Comparison of ENCODE assay signal across 8 cellular contexts in the genomic region with DNA sequence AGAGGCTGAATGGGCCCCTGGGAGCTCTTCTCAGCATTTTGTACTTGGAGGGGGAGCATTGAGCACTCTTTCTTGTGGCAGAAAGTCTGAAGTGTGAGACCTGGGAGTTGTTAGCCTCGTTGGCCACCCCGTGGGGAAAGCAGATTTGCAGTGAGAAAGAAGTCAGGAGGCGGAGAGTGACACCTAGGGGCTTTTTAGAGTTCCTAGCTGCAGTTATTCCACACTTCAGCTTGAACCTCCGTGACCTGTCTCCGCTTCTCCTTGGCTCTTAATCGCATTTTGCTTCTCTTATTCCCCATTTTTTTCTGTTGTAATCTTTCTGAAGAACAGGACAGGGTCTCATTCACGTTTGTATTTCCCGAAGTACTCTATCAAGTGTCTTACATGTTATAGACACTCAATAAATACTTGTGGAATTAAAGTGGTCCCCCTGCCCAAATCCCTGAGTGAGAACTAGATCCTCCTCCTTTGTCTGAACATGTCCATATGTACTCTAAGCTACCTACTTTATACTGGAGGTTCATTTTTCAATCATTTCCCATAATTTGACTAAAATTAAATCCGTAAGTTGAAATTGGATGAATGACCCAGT. TPM values are rescaled to one million over a fixed set of nuclear protein-coding genes. Genes with fewer than 3 reads are reported as not detected.
DNase-seq lines count a peak whose midpoint lies in the region; ATAC-seq and TF ChIP-seq lines count a peak whose summit lies in the region.

No MANE protein-coding gene starts in this region.

- no peak overlapping the region for H3K27ac ChIP-seq in lung (ENCODE audit: low read depth in 1 of 2, low read length in 1 of 2)

- H3K4me3 ChIP-seq in lung, result no peak overlapping the region

- peaks cover 43% of the 10 kb centered on the region for H3K4me1 Mint-ChIP-seq in stimulated activated effector memory CD8-positive, alpha-beta T cell treated with anti-CD3 and anti-CD28 coated beads, Interleukin-12 subunit alpha, Interleukin-12 subunit beta, amount 100 ng/mL, for 72 hours

- DNase-seq in Caki2 (ENCODE audit: low read depth) (peak; percentile 45), NCI-H526 (lab: John Stamatoyannopoulos, UW) (peak; percentile 79 to 93), ecto neural progenitor cell (ENCODE audit: low spot score) (peak; percentile 65), lung (ENCODE audit: low spot score) (peak; percentile 47)
- DNase-seq in activated CD4-positive, alpha-beta T cell treated with anti-CD3 and anti-CD28 coated beads, Interleukin-2, amount 50 U/mL, for 4 hours, result peak; percentile 51 to 54
- DNase-seq in stimulated activated effector memory CD8-positive, alpha-beta T cell treated with anti-CD3 and anti-CD28 coated beads, Interleukin-12 subunit alpha, Interleukin-12 subunit beta, amount 100 ng/mL, for 72 hours (ENCODE audit: low spot score in 2 of 2), result no peak

- H3K36me3 ChIP-seq in lung (ENCODE audit: control insufficient read depth in 2 of 2, insufficient read depth in 2 of 2, low read length in 2 of 2), result no peaks in the 10 kb centered on the region

- TF ChIP-seq CTCF in lung (IDR thresholded peaks at IDR 0.05; ENCODE audit: control extremely low read depth, extremely low read depth), result peak; percentile 49

- H3K27me3 ChIP-seq in lung (ENCODE audit: control insufficient read depth, insufficient read depth), result no peaks in the 10 kb centered on the region

- H3K4me3 Mint-ChIP-seq in stimulated activated effector memory CD8-positive, alpha-beta T cell treated with anti-CD3 and anti-CD28 coated beads, Interleukin-12 subunit alpha, Interleukin-12 subunit beta, amount 100 ng/mL, for 72 hours, result no peak overlapping the region

- ATAC-seq in GM19395 (IDR thresholded peaks at IDR 0.05; ENCODE audit: unreplicated experiment), result peak; percentile 93
- ATAC-seq in HG03432 (IDR thresholded peaks at IDR 0.05; ENCODE audit: unreplicated experiment), result peak; percentile 93
- ATAC-seq in lung (ENCODE audit: insufficient read depth, low FRiP score), result peak; percentile 66
- ATAC-seq in stimulated activated effector memory CD8-positive, alpha-beta T cell treated with anti-CD3 and anti-CD28 coated beads, Interleukin-12 subunit alpha, Interleukin-12 subunit beta, amount 100 ng/mL, for 72 hours, result peak; percentile 88

- 19% methylated on average over 9 of the region's 9 CpGs for WGBS in lung, 2 donors

- H3K9me3 ChIP-seq in lung (ENCODE audit: control insufficient read depth in 2 of 2, insufficient read depth in 1 of 2, low read length in 1 of 2), result no peaks in the 10 kb centered on the region

- H3K9me3 Mint-ChIP-seq in stimulated activated effector memory CD8-positive, alpha-beta T cell treated with anti-CD3 and anti-CD28 coated beads, Interleukin-12 subunit alpha, Interleukin-12 subunit beta, amount 100 ng/mL, for 72 hours, result no peaks in the 10 kb centered on the region

- in situ Hi-C loops in Caki2 (cut with HindIII; ENCODE audit: low pct_unique_long_range_greater_than_20kb, low sequenced_read_pairs), result no loop called here

- H3K4me1 ChIP-seq in lung (ENCODE audit: control insufficient read depth in 2 of 2, insufficient read depth in 2 of 2, low read length in 2 of 2), result no peaks in the 10 kb centered on the region

- H3K36me3 Mint-ChIP-seq in stimulated activated effector memory CD8-positive, alpha-beta T cell treated with anti-CD3 and anti-CD28 coated beads, Interleukin-12 subunit alpha, Interleukin-12 subunit beta, amount 100 ng/mL, for 72 hours, result no peaks in the 10 kb centered on the region

- H3K27ac Mint-ChIP-seq in stimulated activated effector memory CD8-positive, alpha-beta T cell treated with anti-CD3 and anti-CD28 coated beads, Interleukin-12 subunit alpha, Interleukin-12 subunit beta, amount 100 ng/mL, for 72 hours, result no peak overlapping the region

RNA-seq across cellular contexts. Expression of a gene that starts 14.5 kb away (rescaled TPM):
- not detected in 2 replicates for total RNA-seq in Caki2 (2014; rRNA removed; shearing (Covaris generic); ENCODE audit: low replicate concordance)
- total RNA-seq in lung, result 10 to 100 TPM in 1 of 2 donors, 1 to 10 TPM in 1; 5.7 to 11.4 TPM
- under 1 TPM; 0.49 to 0.82 TPM for polyA plus RNA-seq in lung

RNA-seq across cellular contexts. Expression of a gene that starts 17.0 kb away (rescaled TPM):
- total RNA-seq in Caki2 (2014; rRNA removed; shearing (Covaris generic); ENCODE audit: low replicate concordance), result not detected in 2 replicates
- under 1 TPM; 0.15 to 0.60 TPM for total RNA-seq in lung
- polyA plus RNA-seq in lung, result under 1 TPM in 1 of 2 donors, not detected in 1; 0.03 TPM

Comparison
In these comparisons a context has a peak if more than half of its experiments do, and no peak if none do; other contexts are left out.
1. DNase-seq: peak in Caki2 (single experiment), NCI-H526 (2 of 2), activated CD4-positive, alpha-beta T cell treated with anti-CD3 and anti-CD28 coated beads, Interleukin-2, amount 50 U/mL, for 4 hours (2 of 2), ecto neural progenitor cell (single experiment) and lung (single experiment); none in stimulated activated effector memory CD8-positive, alpha-beta T cell treated with anti-CD3 and anti-CD28 coated beads, Interleukin-12 subunit alpha, Interleukin-12 subunit beta, amount 100 ng/mL, for 72 hours (0 of 2).
2. Peak in every context shown above with its lines, with median percentiles within 50 percentile points of each other: ATAC-seq.